In the genomic region with DNA sequence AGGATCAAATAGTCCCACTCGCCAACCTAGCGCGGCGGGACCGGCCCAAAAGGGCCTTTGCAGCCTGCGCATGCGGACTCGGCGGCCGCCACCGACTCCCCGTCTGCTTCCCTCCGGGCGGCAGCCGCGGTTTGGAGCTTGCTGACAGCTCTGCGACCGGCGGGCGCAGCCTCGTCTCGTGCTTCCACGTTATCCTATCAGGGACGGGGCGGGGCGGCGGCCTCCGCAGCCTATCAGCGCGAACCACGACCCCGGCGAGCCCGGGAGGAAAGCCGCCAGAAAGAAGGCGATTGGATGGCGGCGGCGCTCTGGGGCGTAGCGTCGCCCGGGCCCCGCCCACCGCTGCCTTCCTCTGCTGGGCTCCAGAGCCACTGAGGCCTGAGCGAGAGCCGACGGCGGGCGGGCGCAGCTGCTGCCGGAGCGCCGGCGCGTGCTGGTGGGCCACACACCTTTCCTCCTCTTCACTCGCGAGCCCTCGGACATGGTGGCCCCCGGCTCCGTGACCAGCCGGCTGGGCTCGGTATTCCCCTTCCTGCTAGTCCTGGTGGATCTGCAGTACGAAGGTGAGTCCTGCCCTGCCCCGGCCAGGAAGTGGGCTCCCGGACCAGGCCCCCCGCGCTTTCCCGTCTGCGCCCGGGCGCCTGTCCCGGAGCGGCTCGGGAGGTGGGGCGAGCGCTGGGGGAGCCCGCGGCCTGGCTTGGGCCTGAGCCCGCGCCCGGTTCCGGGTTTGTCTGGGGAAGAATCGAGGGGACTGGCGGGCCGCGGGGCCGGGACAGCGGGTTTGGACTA, we compare ENCODE assay signal across 1 cellular context.
TF ChIP-seq lines count a peak whose summit lies in the region.

A gene with protein sequence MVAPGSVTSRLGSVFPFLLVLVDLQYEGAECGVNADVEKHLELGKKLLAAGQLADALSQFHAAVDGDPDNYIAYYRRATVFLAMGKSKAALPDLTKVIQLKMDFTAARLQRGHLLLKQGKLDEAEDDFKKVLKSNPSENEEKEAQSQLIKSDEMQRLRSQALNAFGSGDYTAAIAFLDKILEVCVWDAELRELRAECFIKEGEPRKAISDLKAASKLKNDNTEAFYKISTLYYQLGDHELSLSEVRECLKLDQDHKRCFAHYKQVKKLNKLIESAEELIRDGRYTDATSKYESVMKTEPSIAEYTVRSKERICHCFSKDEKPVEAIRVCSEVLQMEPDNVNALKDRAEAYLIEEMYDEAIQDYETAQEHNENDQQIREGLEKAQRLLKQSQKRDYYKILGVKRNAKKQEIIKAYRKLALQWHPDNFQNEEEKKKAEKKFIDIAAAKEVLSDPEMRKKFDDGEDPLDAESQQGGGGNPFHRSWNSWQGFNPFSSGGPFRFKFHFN (plus strand): TSS at position 365 of the 789 bp plus-strand sequence. CDS start 117 bp downstream, at position 482.

TF ChIP-seq in HepG2, 621 proteins besides CTCF, POLR2A, EP300 and RAD21 (continued from another document):
- TF ChIP-seq, protein P1, sequence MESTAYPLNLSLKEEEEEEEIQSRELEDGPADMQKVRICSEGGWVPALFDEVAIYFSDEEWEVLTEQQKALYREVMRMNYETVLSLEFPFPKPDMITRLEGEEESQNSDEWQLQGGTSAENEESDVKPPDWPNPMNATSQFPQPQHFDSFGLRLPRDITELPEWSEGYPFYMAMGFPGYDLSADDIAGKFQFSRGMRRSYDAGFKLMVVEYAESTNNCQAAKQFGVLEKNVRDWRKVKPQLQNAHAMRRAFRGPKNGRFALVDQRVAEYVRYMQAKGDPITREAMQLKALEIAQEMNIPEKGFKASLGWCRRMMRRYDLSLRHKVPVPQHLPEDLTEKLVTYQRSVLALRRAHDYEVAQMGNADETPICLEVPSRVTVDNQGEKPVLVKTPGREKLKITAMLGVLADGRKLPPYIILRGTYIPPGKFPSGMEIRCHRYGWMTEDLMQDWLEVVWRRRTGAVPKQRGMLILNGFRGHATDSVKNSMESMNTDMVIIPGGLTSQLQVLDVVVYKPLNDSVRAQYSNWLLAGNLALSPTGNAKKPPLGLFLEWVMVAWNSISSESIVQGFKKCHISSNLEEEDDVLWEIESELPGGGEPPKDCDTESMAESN (CRISPR knock-in tag; conservative IDR thresholded peaks at IDR 0.05): peak; percentile 57; the same call in 1 of the 2 replicates
- TF ChIP-seq, protein P2, sequence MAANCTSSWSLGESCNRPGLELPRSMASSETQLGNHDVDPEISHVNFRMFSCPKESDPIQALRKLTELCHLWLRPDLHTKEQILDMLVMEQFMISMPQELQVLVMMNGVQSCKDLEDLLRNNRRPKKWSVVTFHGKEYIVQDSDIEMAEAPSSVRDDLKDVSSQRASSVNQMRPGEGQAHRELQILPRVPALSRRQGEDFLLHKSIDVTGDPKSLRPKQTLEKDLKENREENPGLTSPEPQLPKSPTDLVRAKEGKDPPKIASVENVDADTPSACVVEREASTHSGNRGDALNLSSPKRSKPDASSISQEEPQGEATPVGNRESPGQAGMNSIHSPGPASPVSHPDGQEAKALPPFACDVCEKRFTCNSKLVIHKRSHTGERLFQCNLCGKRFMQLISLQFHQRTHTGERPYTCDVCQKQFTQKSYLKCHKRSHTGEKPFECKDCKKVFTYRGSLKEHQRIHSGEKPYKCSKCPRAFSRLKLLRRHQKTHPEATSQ (CRISPR knock-in tag; IDR thresholded peaks at IDR 0.05; ENCODE audit: borderline replicate concordance): peak; percentile 53; the same call in 1 of the 2 replicates
- TF ChIP-seq RBM22 (optimal IDR thresholded peaks at IDR 0.05; ENCODE audit: low read length) (no peak), TMF1 (CRISPR knock-in tag; IDR thresholded peaks at IDR 0.05; ENCODE audit: low read depth) (peak; percentile 95), FOSL1 (CRISPR knock-in tag; IDR thresholded peaks at IDR 0.05; ENCODE audit: borderline replicate concordance) (no peak), MTA1 (CRISPR knock-in tag; IDR thresholded peaks at IDR 0.05; ENCODE audit: borderline replicate concordance) (0 out of 2 replicates have a peak, but pooled peaks have one; percentile 19), HMGA1 (CRISPR knock-in tag; conservative IDR thresholded peaks at IDR 0.05) (no peak), ZSCAN12 (CRISPR knock-in tag; IDR thresholded peaks at IDR 0.05) (0 out of 2 replicates have a peak, but pooled peaks have one; percentile 37), FOXA3 (CRISPR knock-in tag; IDR thresholded peaks at IDR 0.05) (peak; percentile 32; the same call in 1 of the 2 replicates), SPEN (CRISPR knock-in tag; IDR thresholded peaks at IDR 0.05; ENCODE audit: low read depth) (peak; percentile 48; the same call in 1 of the 2 replicates), KAT2B (IDR thresholded peaks at IDR 0.05; ENCODE audit: borderline replicate concordance, low read depth, low read length) (no peak), ZNF432 (CRISPR knock-in tag; IDR thresholded peaks at IDR 0.05; ENCODE audit: borderline replicate concordance) (no peak), KDM5B (CRISPR knock-in tag; IDR thresholded peaks at IDR 0.05; ENCODE audit: borderline replicate concordance) (peak; percentile 92), ZNF776 (CRISPR knock-in tag; IDR thresholded peaks at IDR 0.05) (peak; percentile 90), NRL (CRISPR knock-in tag; IDR thresholded peaks at IDR 0.05; ENCODE audit: borderline replicate concordance) (peak; percentile 37; the same call in 1 of the 2 replicates), MYNN (CRISPR knock-in tag; IDR thresholded peaks at IDR 0.05; ENCODE audit: low read depth) (no peak), PRMT3 (CRISPR knock-in tag; IDR thresholded peaks at IDR 0.05; ENCODE audit: borderline replicate concordance, low read depth) (no peak), HOXA5 (CRISPR knock-in tag; IDR thresholded peaks at IDR 0.05) (peak; percentile 45; the same call in 1 of the 2 replicates), CENPT (CRISPR knock-in tag; IDR thresholded peaks at IDR 0.05; ENCODE audit: low read depth) (no peak), PHF21A (CRISPR knock-in tag; IDR thresholded peaks at IDR 0.05) (peak; percentile 83), ZNF782 (CRISPR knock-in tag; IDR thresholded peaks at IDR 0.05; ENCODE audit: borderline replicate concordance) (peak; percentile 83), ZNF329 (CRISPR knock-in tag; IDR thresholded peaks at IDR 0.05; ENCODE audit: low read depth) (peak; percentile 65; the same call in 1 of the 2 replicates), ZNF20 (CRISPR knock-in tag; IDR thresholded peaks at IDR 0.05) (no peak), NFRKB (IDR thresholded peaks at IDR 0.05) (no peak), TBX2 (CRISPR knock-in tag; IDR thresholded peaks at IDR 0.05; ENCODE audit: borderline replicate concordance) (peak; percentile 74; the same call in 1 of the 2 replicates), SALL2 (CRISPR knock-in tag; IDR thresholded peaks at IDR 0.05) (0 out of 2 replicates have a peak, but pooled peaks have one; percentile 53), ZNF747 (CRISPR knock-in tag; IDR thresholded peaks at IDR 0.05; ENCODE audit: borderline replicate concordance) (0 out of 2 replicates have a peak, but pooled peaks have one; percentile 64), RAD51 (IDR thresholded peaks at IDR 0.05; ENCODE audit: borderline replicate concordance) (no peak), NCOA2 (CRISPR knock-in tag; IDR thresholded peaks at IDR 0.05) (peak; percentile 32; the same call in 1 of the 2 replicates), ZNF792 (CRISPR knock-in tag; IDR thresholded peaks at IDR 0.05) (peak; percentile 86), ZNF138 (CRISPR knock-in tag; IDR thresholded peaks at IDR 0.05; ENCODE audit: low read depth) (peak; percentile 30), ZNF296 (CRISPR knock-in tag; conservative IDR thresholded peaks at IDR 0.05) (no peak), CHD2 (IDR thresholded peaks at IDR 0.05; ENCODE audit: low read depth, low read length) (peak; percentile 43; the same call in 1 of the 2 replicates), ZBTB7B (CRISPR knock-in tag; IDR thresholded peaks at IDR 0.05) (peak; percentile 78; the same call in 1 of the 2 replicates), CBX5 (CRISPR knock-in tag; IDR thresholded peaks at IDR 0.05; ENCODE audit: borderline replicate concordance) (peak; percentile 20; the same call in 1 of the 2 replicates), KDM3A (CRISPR knock-in tag; IDR thresholded peaks at IDR 0.05; ENCODE audit: low read depth) (peak; percentile 56; the same call in 1 of the 2 replicates), BRD4 (CRISPR knock-in tag; IDR thresholded peaks at IDR 0.05) (peak; percentile 39; the same call in 1 of the 2 replicates), MTA3 (CRISPR knock-in tag; IDR thresholded peaks at IDR 0.05) (no peak), KMT2B (CRISPR knock-in tag; IDR thresholded peaks at IDR 0.05) (peak; percentile 91)
- TF ChIP-seq, protein P3, sequence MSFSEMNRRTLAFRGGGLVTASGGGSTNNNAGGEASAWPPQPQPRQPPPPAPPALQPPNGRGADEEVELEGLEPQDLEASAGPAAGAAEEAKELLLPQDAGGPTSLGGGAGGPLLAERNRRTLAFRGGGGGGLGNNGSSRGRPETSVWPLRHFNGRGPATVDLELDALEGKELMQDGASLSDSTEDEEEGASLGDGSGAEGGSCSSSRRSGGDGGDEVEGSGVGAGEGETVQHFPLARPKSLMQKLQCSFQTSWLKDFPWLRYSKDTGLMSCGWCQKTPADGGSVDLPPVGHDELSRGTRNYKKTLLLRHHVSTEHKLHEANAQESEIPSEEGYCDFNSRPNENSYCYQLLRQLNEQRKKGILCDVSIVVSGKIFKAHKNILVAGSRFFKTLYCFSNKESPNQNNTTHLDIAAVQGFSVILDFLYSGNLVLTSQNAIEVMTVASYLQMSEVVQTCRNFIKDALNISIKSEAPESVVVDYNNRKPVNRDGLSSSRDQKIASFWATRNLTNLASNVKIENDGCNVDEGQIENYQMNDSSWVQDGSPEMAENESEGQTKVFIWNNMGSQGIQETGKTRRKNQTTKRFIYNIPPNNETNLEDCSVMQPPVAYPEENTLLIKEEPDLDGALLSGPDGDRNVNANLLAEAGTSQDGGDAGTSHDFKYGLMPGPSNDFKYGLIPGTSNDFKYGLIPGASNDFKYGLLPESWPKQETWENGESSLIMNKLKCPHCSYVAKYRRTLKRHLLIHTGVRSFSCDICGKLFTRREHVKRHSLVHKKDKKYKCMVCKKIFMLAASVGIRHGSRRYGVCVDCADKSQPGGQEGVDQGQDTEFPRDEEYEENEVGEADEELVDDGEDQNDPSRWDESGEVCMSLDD (CRISPR knock-in tag; IDR thresholded peaks at IDR 0.05; ENCODE audit: borderline replicate concordance): peak; percentile 29
- TF ChIP-seq, protein P4, sequence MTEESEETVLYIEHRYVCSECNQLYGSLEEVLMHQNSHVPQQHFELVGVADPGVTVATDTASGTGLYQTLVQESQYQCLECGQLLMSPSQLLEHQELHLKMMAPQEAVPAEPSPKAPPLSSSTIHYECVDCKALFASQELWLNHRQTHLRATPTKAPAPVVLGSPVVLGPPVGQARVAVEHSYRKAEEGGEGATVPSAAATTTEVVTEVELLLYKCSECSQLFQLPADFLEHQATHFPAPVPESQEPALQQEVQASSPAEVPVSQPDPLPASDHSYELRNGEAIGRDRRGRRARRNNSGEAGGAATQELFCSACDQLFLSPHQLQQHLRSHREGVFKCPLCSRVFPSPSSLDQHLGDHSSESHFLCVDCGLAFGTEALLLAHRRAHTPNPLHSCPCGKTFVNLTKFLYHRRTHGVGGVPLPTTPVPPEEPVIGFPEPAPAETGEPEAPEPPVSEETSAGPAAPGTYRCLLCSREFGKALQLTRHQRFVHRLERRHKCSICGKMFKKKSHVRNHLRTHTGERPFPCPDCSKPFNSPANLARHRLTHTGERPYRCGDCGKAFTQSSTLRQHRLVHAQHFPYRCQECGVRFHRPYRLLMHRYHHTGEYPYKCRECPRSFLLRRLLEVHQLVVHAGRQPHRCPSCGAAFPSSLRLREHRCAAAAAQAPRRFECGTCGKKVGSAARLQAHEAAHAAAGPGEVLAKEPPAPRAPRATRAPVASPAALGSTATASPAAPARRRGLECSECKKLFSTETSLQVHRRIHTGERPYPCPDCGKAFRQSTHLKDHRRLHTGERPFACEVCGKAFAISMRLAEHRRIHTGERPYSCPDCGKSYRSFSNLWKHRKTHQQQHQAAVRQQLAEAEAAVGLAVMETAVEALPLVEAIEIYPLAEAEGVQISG (CRISPR knock-in tag; IDR thresholded peaks at IDR 0.05): peak; percentile 60
- TF ChIP-seq, protein P5, sequence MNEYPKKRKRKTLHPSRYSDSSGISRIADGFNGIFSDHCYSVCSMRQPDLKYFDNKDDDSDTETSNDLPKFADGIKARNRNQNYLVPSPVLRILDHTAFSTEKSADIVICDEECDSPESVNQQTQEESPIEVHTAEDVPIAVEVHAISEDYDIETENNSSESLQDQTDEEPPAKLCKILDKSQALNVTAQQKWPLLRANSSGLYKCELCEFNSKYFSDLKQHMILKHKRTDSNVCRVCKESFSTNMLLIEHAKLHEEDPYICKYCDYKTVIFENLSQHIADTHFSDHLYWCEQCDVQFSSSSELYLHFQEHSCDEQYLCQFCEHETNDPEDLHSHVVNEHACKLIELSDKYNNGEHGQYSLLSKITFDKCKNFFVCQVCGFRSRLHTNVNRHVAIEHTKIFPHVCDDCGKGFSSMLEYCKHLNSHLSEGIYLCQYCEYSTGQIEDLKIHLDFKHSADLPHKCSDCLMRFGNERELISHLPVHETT (CRISPR knock-in tag; conservative IDR thresholded peaks at IDR 0.05): peak; percentile 45
- TF ChIP-seq, protein P6, sequence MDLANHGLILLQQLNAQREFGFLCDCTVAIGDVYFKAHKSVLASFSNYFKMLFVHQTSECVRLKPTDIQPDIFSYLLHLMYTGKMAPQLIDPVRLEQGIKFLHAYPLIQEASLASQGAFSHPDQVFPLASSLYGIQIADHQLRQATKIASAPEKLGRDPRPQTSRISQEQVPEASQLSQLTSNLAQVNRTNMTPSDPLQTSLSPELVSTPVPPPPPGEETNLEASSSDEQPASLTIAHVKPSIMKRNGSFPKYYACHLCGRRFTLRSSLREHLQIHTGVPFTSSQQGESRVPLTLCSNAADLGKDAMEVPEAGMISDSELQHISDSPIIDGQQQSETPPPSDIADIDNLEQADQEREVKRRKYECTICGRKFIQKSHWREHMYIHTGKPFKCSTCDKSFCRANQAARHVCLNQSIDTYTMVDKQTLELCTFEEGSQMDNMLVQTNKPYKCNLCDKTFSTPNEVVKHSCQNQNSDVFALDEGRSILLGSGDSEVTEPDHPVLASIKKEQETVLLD (CRISPR knock-in tag; IDR thresholded peaks at IDR 0.05; ENCODE audit: low read depth): peak; percentile 38; the same call in 1 of the 2 replicates
- TF ChIP-seq, protein P7, sequence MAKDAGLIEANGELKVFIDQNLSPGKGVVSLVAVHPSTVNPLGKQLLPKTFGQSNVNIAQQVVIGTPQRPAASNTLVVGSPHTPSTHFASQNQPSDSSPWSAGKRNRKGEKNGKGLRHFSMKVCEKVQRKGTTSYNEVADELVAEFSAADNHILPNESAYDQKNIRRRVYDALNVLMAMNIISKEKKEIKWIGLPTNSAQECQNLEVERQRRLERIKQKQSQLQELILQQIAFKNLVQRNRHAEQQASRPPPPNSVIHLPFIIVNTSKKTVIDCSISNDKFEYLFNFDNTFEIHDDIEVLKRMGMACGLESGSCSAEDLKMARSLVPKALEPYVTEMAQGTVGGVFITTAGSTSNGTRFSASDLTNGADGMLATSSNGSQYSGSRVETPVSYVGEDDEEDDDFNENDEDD (CRISPR knock-in tag; IDR thresholded peaks at IDR 0.05; ENCODE audit: borderline replicate concordance): peak; percentile 80; the same call in 1 of the 2 replicates
- TF ChIP-seq, protein P8, sequence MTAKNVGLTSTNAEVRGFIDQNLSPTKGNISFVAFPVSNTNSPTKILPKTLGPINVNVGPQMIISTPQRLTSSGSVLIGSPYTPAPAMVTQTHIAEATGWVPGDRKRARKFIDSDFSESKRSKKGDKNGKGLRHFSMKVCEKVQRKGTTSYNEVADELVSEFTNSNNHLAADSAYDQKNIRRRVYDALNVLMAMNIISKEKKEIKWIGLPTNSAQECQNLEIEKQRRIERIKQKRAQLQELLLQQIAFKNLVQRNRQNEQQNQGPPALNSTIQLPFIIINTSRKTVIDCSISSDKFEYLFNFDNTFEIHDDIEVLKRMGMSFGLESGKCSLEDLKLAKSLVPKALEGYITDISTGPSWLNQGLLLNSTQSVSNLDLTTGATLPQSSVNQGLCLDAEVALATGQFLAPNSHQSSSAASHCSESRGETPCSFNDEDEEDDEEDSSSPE (CRISPR knock-in tag; IDR thresholded peaks at IDR 0.05): peak; percentile 58
TF ChIP-seq in HepG2: peak in this region for 292.
